1 cellular context compared by ENCODE assay signal in genomic region chr1:212244441-212244840, GRCh38.
TF ChIP-seq lines count a peak whose summit lies in the region.

No MANE protein-coding gene starts in this region.

TF ChIP-seq in HepG2, 621 proteins besides CTCF, POLR2A, EP300 and RAD21 (continued from another document and continues in another):
- TF ChIP-seq, protein P1, sequence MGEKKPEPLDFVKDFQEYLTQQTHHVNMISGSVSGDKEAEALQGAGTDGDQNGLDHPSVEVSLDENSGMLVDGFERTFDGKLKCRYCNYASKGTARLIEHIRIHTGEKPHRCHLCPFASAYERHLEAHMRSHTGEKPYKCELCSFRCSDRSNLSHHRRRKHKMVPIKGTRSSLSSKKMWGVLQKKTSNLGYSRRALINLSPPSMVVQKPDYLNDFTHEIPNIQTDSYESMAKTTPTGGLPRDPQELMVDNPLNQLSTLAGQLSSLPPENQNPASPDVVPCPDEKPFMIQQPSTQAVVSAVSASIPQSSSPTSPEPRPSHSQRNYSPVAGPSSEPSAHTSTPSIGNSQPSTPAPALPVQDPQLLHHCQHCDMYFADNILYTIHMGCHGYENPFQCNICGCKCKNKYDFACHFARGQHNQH (CRISPR knock-in tag; IDR thresholded peaks at IDR 0.05): 0 out of 2 replicates have a peak, but pooled peaks have one; percentile 54
- TF ChIP-seq POGK (CRISPR knock-in tag; conservative IDR thresholded peaks at IDR 0.05): 0 out of 2 replicates have a peak, but pooled peaks have one; percentile 12
- peak; percentile 62; the same call in 1 of the 2 replicates for TF ChIP-seq PHF21A (CRISPR knock-in tag; IDR thresholded peaks at IDR 0.05)
- TF ChIP-seq NFE2L1 (CRISPR knock-in tag; IDR thresholded peaks at IDR 0.05; ENCODE audit: borderline replicate concordance): no peak
- TF ChIP-seq RCOR2 (CRISPR knock-in tag; IDR thresholded peaks at IDR 0.05): peak; percentile 46; the same call in 1 of the 2 replicates
- peak; percentile 58; the same call in 1 of the 2 replicates for TF ChIP-seq NCOA2 (CRISPR knock-in tag; IDR thresholded peaks at IDR 0.05)
- TF ChIP-seq ZBTB3 (CRISPR knock-in tag; IDR thresholded peaks at IDR 0.05; ENCODE audit: borderline replicate concordance, low read depth): peak; percentile 37; the same call in 1 of the 2 replicates
- TF ChIP-seq MLXIP (CRISPR knock-in tag; IDR thresholded peaks at IDR 0.05; ENCODE audit: borderline replicate concordance): no peak
- no peak for TF ChIP-seq JUN (CRISPR knock-in tag; IDR thresholded peaks at IDR 0.05)
- peak; percentile 38; the same call in 1 of the 2 replicates for TF ChIP-seq POLR2G (IDR thresholded peaks at IDR 0.05; ENCODE audit: low read depth, low read length)
- TF ChIP-seq ZNF569 (CRISPR knock-in tag; IDR thresholded peaks at IDR 0.05; ENCODE audit: borderline replicate concordance): no peak
- peak; percentile 59; the same call in 1 of the 2 replicates for TF ChIP-seq KMT2B (CRISPR knock-in tag; IDR thresholded peaks at IDR 0.05)
- TF ChIP-seq ASH2L (IDR thresholded peaks at IDR 0.05; ENCODE audit: insufficient read length, low read depth, low read length): peak; percentile 58
- peak; percentile 65; the same call in 1 of the 2 replicates for TF ChIP-seq KAT8 (CRISPR knock-in tag; IDR thresholded peaks at IDR 0.05)
- TF ChIP-seq, protein P2, sequence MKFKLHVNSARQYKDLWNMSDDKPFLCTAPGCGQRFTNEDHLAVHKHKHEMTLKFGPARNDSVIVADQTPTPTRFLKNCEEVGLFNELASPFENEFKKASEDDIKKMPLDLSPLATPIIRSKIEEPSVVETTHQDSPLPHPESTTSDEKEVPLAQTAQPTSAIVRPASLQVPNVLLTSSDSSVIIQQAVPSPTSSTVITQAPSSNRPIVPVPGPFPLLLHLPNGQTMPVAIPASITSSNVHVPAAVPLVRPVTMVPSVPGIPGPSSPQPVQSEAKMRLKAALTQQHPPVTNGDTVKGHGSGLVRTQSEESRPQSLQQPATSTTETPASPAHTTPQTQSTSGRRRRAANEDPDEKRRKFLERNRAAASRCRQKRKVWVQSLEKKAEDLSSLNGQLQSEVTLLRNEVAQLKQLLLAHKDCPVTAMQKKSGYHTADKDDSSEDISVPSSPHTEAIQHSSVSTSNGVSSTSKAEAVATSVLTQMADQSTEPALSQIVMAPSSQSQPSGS (CRISPR knock-in tag; IDR thresholded peaks at IDR 0.05): peak; percentile 36; the same call in 1 of the 2 replicates
- TF ChIP-seq TBP (CRISPR knock-in tag; IDR thresholded peaks at IDR 0.05): no peak
- TF ChIP-seq ZSCAN25 (CRISPR knock-in tag; IDR thresholded peaks at IDR 0.05): no peak
- TF ChIP-seq HDAC1 (CRISPR knock-in tag; IDR thresholded peaks at IDR 0.05): peak; percentile 72; the same call in 1 of the 2 replicates
- peak; percentile 46; the same call in 1 of the 2 replicates for TF ChIP-seq IRF2 (CRISPR knock-in tag; IDR thresholded peaks at IDR 0.05)
- TF ChIP-seq ZNF646 (CRISPR knock-in tag; IDR thresholded peaks at IDR 0.05): no peak
- TF ChIP-seq, protein P3, sequence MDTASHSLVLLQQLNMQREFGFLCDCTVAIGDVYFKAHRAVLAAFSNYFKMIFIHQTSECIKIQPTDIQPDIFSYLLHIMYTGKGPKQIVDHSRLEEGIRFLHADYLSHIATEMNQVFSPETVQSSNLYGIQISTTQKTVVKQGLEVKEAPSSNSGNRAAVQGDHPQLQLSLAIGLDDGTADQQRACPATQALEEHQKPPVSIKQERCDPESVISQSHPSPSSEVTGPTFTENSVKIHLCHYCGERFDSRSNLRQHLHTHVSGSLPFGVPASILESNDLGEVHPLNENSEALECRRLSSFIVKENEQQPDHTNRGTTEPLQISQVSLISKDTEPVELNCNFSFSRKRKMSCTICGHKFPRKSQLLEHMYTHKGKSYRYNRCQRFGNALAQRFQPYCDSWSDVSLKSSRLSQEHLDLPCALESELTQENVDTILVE (CRISPR knock-in tag; IDR thresholded peaks at IDR 0.05): peak; percentile 55; the same call in 1 of the 2 replicates
- no peak for TF ChIP-seq WIZ (CRISPR knock-in tag; IDR thresholded peaks at IDR 0.05)
- TF ChIP-seq FOXP4 (CRISPR knock-in tag; IDR thresholded peaks at IDR 0.05): peak; percentile 38; the same call in 1 of the 2 replicates
- TF ChIP-seq PTBP1 (IDR thresholded peaks at IDR 0.05; ENCODE audit: low read depth, low read length, poor library complexity, severe bottlenecking): no peak
- TF ChIP-seq, protein P4, sequence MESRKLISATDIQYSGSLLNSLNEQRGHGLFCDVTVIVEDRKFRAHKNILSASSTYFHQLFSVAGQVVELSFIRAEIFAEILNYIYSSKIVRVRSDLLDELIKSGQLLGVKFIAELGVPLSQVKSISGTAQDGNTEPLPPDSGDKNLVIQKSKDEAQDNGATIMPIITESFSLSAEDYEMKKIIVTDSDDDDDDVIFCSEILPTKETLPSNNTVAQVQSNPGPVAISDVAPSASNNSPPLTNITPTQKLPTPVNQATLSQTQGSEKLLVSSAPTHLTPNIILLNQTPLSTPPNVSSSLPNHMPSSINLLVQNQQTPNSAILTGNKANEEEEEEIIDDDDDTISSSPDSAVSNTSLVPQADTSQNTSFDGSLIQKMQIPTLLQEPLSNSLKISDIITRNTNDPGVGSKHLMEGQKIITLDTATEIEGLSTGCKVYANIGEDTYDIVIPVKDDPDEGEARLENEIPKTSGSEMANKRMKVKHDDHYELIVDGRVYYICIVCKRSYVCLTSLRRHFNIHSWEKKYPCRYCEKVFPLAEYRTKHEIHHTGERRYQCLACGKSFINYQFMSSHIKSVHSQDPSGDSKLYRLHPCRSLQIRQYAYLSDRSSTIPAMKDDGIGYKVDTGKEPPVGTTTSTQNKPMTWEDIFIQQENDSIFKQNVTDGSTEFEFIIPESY (CRISPR knock-in tag; IDR thresholded peaks at IDR 0.05): no peak
- no peak for TF ChIP-seq SRSF4 (IDR thresholded peaks at IDR 0.05; ENCODE audit: low read depth, low read length, poor library complexity, severe bottlenecking)
- TF ChIP-seq ZNF674 (CRISPR knock-in tag; IDR thresholded peaks at IDR 0.05; ENCODE audit: low read depth): no peak
- TF ChIP-seq RNF2 (conservative IDR thresholded peaks at IDR 0.05; ENCODE audit: low read depth): no peak
- peak; percentile 75; the same call in 1 of the 2 replicates for TF ChIP-seq HIC2 (CRISPR knock-in tag; IDR thresholded peaks at IDR 0.05; ENCODE audit: low read depth)
- no peak for TF ChIP-seq ZNF12 (CRISPR knock-in tag; IDR thresholded peaks at IDR 0.05)
- TF ChIP-seq TCF7 (IDR thresholded peaks at IDR 0.05; ENCODE audit: low read depth): no peak
- TF ChIP-seq ERF (CRISPR knock-in tag; IDR thresholded peaks at IDR 0.05): 0 out of 2 replicates have a peak, but pooled peaks have one; percentile 28
- 0 out of 2 replicates have a peak, but pooled peaks have one; percentile 42 for TF ChIP-seq KDM6A (CRISPR knock-in tag; IDR thresholded peaks at IDR 0.05; ENCODE audit: low read depth)
- 0 out of 2 replicates have a peak, but pooled peaks have one; percentile 24 for TF ChIP-seq POLR2AphosphoS5 (IDR thresholded peaks at IDR 0.05; ENCODE audit: low read depth, low read length)
- peak; percentile 61 for TF ChIP-seq RARA (CRISPR knock-in tag; IDR thresholded peaks at IDR 0.05)
- 0 out of 2 replicates have a peak, but pooled peaks have one; percentile 21 for TF ChIP-seq PITX1 (CRISPR knock-in tag; IDR thresholded peaks at IDR 0.05)
- 0 out of 2 replicates have a peak, but pooled peaks have one; percentile 18 for TF ChIP-seq SP5 (CRISPR knock-in tag; IDR thresholded peaks at IDR 0.05; ENCODE audit: borderline replicate concordance, low read depth)
